Comparison of ENCODE assay signal across 14 cellular contexts in the genomic region with DNA sequence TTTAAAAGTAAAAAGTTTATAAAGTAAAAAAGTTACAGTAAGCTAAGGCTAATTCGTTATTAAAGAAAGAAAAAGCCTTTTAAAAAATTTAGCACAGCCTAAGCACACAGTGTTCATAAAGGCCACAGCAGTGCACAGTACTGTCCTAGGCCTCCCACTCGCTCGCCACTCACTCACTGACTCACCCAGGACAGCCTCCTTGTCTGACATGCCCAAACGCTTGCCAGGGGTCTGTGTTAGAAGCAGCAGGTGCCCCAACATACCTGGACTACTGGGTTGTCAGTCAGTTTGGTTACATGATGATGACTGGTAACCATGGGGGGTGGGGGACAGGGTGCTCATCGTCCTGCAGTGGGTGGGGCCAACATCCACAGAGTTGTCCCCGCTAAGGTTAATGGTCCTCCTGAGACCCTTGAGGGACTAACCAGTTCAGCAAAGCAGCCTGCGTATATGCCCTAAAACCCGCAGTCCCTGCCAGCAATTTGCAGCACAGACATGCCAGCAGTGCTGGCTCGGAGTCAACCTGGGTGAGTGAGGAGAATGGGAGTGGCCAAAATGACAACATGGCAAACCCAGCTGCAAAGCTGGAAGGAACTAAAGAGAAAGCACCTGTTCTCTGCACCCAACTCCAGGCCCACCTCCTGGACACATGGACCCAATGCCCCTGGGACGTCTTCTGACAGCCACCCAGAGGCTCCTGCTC. TPM values are rescaled to one million over a fixed set of nuclear protein-coding genes. Genes with fewer than 3 reads are reported as not detected.
DNase-seq lines count a peak whose midpoint lies in the region; ATAC-seq, FAIRE-seq and TF ChIP-seq lines count a peak whose summit lies in the region.
"Had no signal": no experiment of that assay in that cellular context is flagged by ENCODE, and none has a peak within 500 bp of the region (broad histone marks: within the 10 kb centered on the region; RNA-seq: fewer than 3 reads in every experiment).

No MANE protein-coding gene starts in this region.

- no peak for TF ChIP-seq POLR2A in A549 (IDR thresholded peaks at IDR 0.05; ENCODE audit: low read length)
- TF ChIP-seq POLR2A in GM18505 (IDR thresholded peaks at IDR 0.05; ENCODE audit: borderline replicate concordance, extremely low read depth, insufficient read depth, insufficient read length) = no peak

- H3K4me2 ChIP-seq in A549 = no peak overlapping the region
- H3K4me2 ChIP-seq: BLaER1 had no signal

- intact Hi-C loops in mucosa of descending colon (cut with DNase I, micrococcal nuclease) = no loop called here

- CTCF ChIA-PET in A549 (lab: Yijun Ruan, JAX) = interaction anchor here (0.6 kb wide), 1 partner anchor 59 kb away, joined by 5 read pairs; no protein-coding TSS in a partner anchor

- H3K9me3 ChIP-seq in A549 (no peaks in the 10 kb centered on the region), mucosa of descending colon (no peaks in the 10 kb centered on the region)
- H3K9me3 ChIP-seq: BLaER1, ovary, tibial nerve had no signal

- no peak for TF ChIP-seq CTCF in A549 (IDR thresholded peaks at IDR 0.05)
- no peak for TF ChIP-seq CTCF in mucosa of descending colon (IDR thresholded peaks at IDR 0.05)

- H3K4me3 ChIP-seq in A549 (no peak overlapping the region), mucosa of descending colon (no peak overlapping the region)
- H3K4me3 ChIP-seq: BLaER1, ovary, tibial nerve had no signal

- POLR2A ChIA-PET in A549 (lab: Yijun Ruan, JAX) = no interaction called here

- no peak for TF ChIP-seq RAD21 in A549 (conservative IDR thresholded peaks at IDR 0.05 in 1 of 2, IDR thresholded peaks at IDR 0.05 in 1 of 2)

- no peak for FAIRE-seq in A549 (lab: Jason Lieb, UNC)
- FAIRE-seq: kidney had no signal

- TF ChIP-seq EP300 in A549 (IDR thresholded peaks at IDR 0.05) = no peak

- ATAC-seq in A549 = peak; percentile 48 to 67; a peak in 5 of 6 replicates
- peak; percentile 87 for ATAC-seq in mucosa of descending colon
- ATAC-seq in HG03457 (IDR thresholded peaks at IDR 0.05; ENCODE audit: unreplicated experiment) = no peak
- no peak for ATAC-seq in HG02970 (IDR thresholded peaks at IDR 0.05; ENCODE audit: low FRiP score, unreplicated experiment)
- ATAC-seq in HG02798 (IDR thresholded peaks at IDR 0.05; ENCODE audit: poor library complexity, unreplicated experiment) = no peak
- no peak for ATAC-seq in GM18505 (IDR thresholded peaks at IDR 0.05; ENCODE audit: unreplicated experiment)

- H3K27ac ChIP-seq in A549 = no peak overlapping the region
- H3K27ac ChIP-seq: BLaER1, ovary, tibial nerve had no signal

- H3K4me1 ChIP-seq in A549 = 0 out of 3 replicates have a peak, but pooled peaks cover 3% of the 10 kb centered on the region
- no peaks in the 10 kb centered on the region for H3K4me1 ChIP-seq in mucosa of descending colon (ENCODE audit: low read depth)
- H3K4me1 ChIP-seq: BLaER1 had no signal

- DNase-seq in A549 (ENCODE audit: low read depth in 1 of 2, low spot score in 1 of 2) = no peak
- peak; percentile 2 for DNase-seq in NCI-H1105 (lab: John Stamatoyannopoulos, UW)
- DNase-seq in astrocyte of the hippocampus (ENCODE audit: low read depth, low spot score) = peak; percentile 62
- DNase-seq in mucosa of descending colon = peak in 2 of 3 donors; percentile 59 to 63
- DNase-seq: activated effector memory CD4-positive, alpha-beta T cell treated with Interleukin-2 at 50 U/mL for 16 hours; kidney; NCI-H2227 treated with DMSO at 0.1 percent for 48 hours; ovary had no signal

- H3K36me3 ChIP-seq in mucosa of descending colon (ENCODE audit: low read depth) = peaks cover 2% of the 10 kb centered on the region
- H3K36me3 ChIP-seq: ovary had no signal

- 80% methylated on average over 10 of the region's 10 CpGs for WGBS in A549 (ENCODE audit: missing lambda C conversion rate)

TF ChIP-seq in A549, 52 proteins besides CTCF, POLR2A, EP300 and RAD21:
- TF ChIP-seq ZNF302 (CRISPR knock-in tag; IDR thresholded peaks at IDR 0.05) = no peak
- no peak for TF ChIP-seq HEYL (CRISPR knock-in tag; IDR thresholded peaks at IDR 0.05)
- no peak for TF ChIP-seq HOXB5 (CRISPR knock-in tag; IDR thresholded peaks at IDR 0.05)
- no peak for TF ChIP-seq CEBPB (IDR thresholded peaks at IDR 0.05)
- TF ChIP-seq KDM1A (IDR thresholded peaks at IDR 0.05; ENCODE audit: low read depth) = no peak
- no peak for TF ChIP-seq CHD4 (IDR thresholded peaks at IDR 0.05; ENCODE audit: borderline replicate concordance)
- no peak for TF ChIP-seq RNF2 (IDR thresholded peaks at IDR 0.05; ENCODE audit: borderline replicate concordance, low read depth)
- no peak for TF ChIP-seq SREBF2 (IDR thresholded peaks at IDR 0.05)
- no peak for TF ChIP-seq JUNB (IDR thresholded peaks at IDR 0.05)
- no peak for TF ChIP-seq BHLHE40 (IDR thresholded peaks at IDR 0.05; ENCODE audit: low read depth, low read length)
- TF ChIP-seq MAZ (IDR thresholded peaks at IDR 0.05; ENCODE audit: borderline replicate concordance, low read depth, low read length) = no peak
- TF ChIP-seq, protein P1, sequence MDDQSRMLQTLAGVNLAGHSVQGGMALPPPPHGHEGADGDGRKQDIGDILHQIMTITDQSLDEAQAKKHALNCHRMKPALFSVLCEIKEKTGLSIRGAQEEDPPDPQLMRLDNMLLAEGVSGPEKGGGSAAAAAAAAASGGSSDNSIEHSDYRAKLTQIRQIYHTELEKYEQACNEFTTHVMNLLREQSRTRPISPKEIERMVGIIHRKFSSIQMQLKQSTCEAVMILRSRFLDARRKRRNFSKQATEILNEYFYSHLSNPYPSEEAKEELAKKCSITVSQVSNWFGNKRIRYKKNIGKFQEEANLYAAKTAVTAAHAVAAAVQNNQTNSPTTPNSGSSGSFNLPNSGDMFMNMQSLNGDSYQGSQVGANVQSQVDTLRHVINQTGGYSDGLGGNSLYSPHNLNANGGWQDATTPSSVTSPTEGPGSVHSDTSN (IDR thresholded peaks at IDR 0.05) = no peak
- TF ChIP-seq CBX2 (IDR thresholded peaks at IDR 0.05; ENCODE audit: borderline replicate concordance, low read depth) = no peak
- TF ChIP-seq, protein P2, sequence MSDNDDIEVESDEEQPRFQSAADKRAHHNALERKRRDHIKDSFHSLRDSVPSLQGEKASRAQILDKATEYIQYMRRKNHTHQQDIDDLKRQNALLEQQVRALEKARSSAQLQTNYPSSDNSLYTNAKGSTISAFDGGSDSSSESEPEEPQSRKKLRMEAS (IDR thresholded peaks at IDR 0.05) = no peak
- no peak for TF ChIP-seq RFX5 (IDR thresholded peaks at IDR 0.05)

RNA-seq across cellular contexts. Expression of a gene that starts 49.2 kb away (rescaled TPM):
- polyA plus RNA-seq in A549 (2011; rRNA removed) (68.2 and 83.3 TPM in 2 replicates), A549 (2017; fragmentation: RNase III; extraction: RNeasy Plus Mini Kit Qiagen cat#74134 plus additional on column Dnase treatment) (69.4 to 71.2 TPM (median 70.8 TPM) in 3 replicates)
- 60.4 TPM in 2 replicates for polyA plus RNA-seq in A549 (2012; cell fraction: cytosol; rRNA removed)
- polyA plus RNA-seq in A549 (2012; cell fraction: nucleus; rRNA removed) = 124 and 168 TPM in 2 replicates
- 112 and 132 TPM in 2 replicates for polyA minus RNA-seq in A549 (2011; rRNA and poly(A)+ RNA removed)
- total RNA-seq in mucosa of descending colon = 100 to 1,000 TPM; 139 to 210 (median 143) TPM

Comparison
In these comparisons a context has a peak if more than half of its experiments do, and no peak if none do; other contexts are left out.
1. ATAC-seq: peak in A549 (2 of 2) and mucosa of descending colon (single experiment); none in HG03457 (single experiment), HG02970 (single experiment), HG02798 (single experiment) and GM18505 (single experiment).
2. DNase-seq: peak in NCI-H1105 (single experiment), astrocyte of the hippocampus (single experiment) and mucosa of descending colon (2 of 3); none in A549 (0 of 2).